Comparison of ENCODE assay signal across 14 cellular contexts in genomic region chr2:112721819-112722522, GRCh38. TPM values are rescaled to one million over a fixed set of nuclear protein-coding genes. Genes with fewer than 3 reads are reported as not detected.
DNase-seq lines count a peak whose midpoint lies in the region; ATAC-seq and TF ChIP-seq lines count a peak whose summit lies in the region.
"Had no signal": no experiment of that assay in that cellular context is flagged by ENCODE, and none has a peak within 500 bp of the region (broad histone marks: within the 10 kb centered on the region; RNA-seq: fewer than 3 reads in every experiment).

No MANE protein-coding gene starts in this region.

- H4K91ac ChIP-seq in IMR-90 (ENCODE audit: insufficient read depth, low read depth, low read length) = no peak overlapping the region
- H4K91ac ChIP-seq in neuronal stem cell (ENCODE audit: low read depth, low read length, poor library complexity) = no peak overlapping the region

- peaks cover 2% of the 10 kb centered on the region; the same call in 1 of the 2 replicates for H3K27me3 ChIP-seq in IMR-90 (ENCODE audit: control insufficient read depth, insufficient read depth, low read length)
- no peaks in the 10 kb centered on the region for H3K27me3 ChIP-seq in neuronal stem cell (ENCODE audit: control insufficient read depth in 3 of 3, insufficient read depth in 3 of 3, low read depth in 1 of 3, low read length in 3 of 3)
- H3K27me3 ChIP-seq in BE2C = no peaks in the 10 kb centered on the region

- H3K4me1 ChIP-seq in IMR-90 (ENCODE audit: control insufficient read depth, insufficient read depth, low read length) (peaks cover 1% of the 10 kb centered on the region; the same call in 1 of the 2 replicates), neuronal stem cell (ENCODE audit: control insufficient read depth in 2 of 2, insufficient read depth in 1 of 2, low read depth in 1 of 2, low read length in 2 of 2) (no peaks in the 10 kb centered on the region), BE2C (no peaks in the 10 kb centered on the region)

- no peak for TF ChIP-seq RAD21 in IMR-90 (IDR thresholded peaks at IDR 0.05; ENCODE audit: low read length)

- POLR2A ChIA-PET in IMR-90 (lab: Charles Lee; ENCODE audit: unreplicated experiment) = no interaction called here
- POLR2A ChIA-PET in naive thymus-derived CD8-positive, alpha-beta T cell (lab: Charles Lee) = no interaction called here

- H4K20me1 ChIP-seq in IMR-90 (ENCODE audit: insufficient read depth, low read length) = no peaks in the 10 kb centered on the region

- no peak overlapping the region for H3K4ac ChIP-seq in IMR-90 (ENCODE audit: low read depth, low read length)
- no peak overlapping the region for H3K4ac ChIP-seq in neuronal stem cell (ENCODE audit: low read length)

- H3K56ac ChIP-seq in IMR-90 (ENCODE audit: extremely low read depth, insufficient read depth, low read length) = no peak overlapping the region

- no peak overlapping the region for H2AK9ac ChIP-seq in IMR-90 (replicated peaks; ENCODE audit: low read depth, low read length, poor library complexity)

- no peak overlapping the region for H3K14ac ChIP-seq in IMR-90 (replicated peaks; ENCODE audit: low read depth, low read length)
- H3K14ac ChIP-seq in neuronal stem cell (ENCODE audit: low read length) = no peak overlapping the region

- no peak for TF ChIP-seq POLR2A in IMR-90 (IDR thresholded peaks at IDR 0.05; ENCODE audit: low read depth, low read length)

- peaks cover 0 to 4% (median 0%) of the 10 kb centered on the region in 9 donors for H3K9me3 Mint-ChIP-seq in naive thymus-derived CD8-positive, alpha-beta T cell
- H3K9me3 Mint-ChIP-seq: CD4-positive, alpha-beta T cell had no signal

- intact Hi-C loops in IMR-90 (cut with micrococcal nuclease) = no loop called here

- no peak overlapping the region for H2BK12ac ChIP-seq in neuronal stem cell (ENCODE audit: low read length)

- H2AK5ac ChIP-seq in IMR-90 (ENCODE audit: low read depth, low read length) (no peak overlapping the region), neuronal stem cell (ENCODE audit: low read depth, low read length) (peak overlapping the region; percentile 63)

- H2BK20ac ChIP-seq in IMR-90 (ENCODE audit: low read depth, low read length) = no peak overlapping the region

- H3K4me3 ChIP-seq in IMR-90 (ENCODE audit: insufficient read depth, low read depth, low read length) = no peak overlapping the region
- H3K4me3 ChIP-seq in coronary artery = no peak overlapping the region
- no peak overlapping the region for H3K4me3 ChIP-seq in neuronal stem cell (ENCODE audit: low read length in 2 of 2)
- H3K4me3 ChIP-seq in BE2C (ENCODE audit: low read depth, low read length) = no peak overlapping the region
- H3K4me3 ChIP-seq: GM23248 had no signal

- H2BK120ac ChIP-seq in IMR-90 (ENCODE audit: low read depth, low read length) (no peak overlapping the region), neuronal stem cell (ENCODE audit: low read depth, low read length) (no peak overlapping the region)

- H2BK5ac ChIP-seq in IMR-90 (ENCODE audit: low read depth, low read length, poor library complexity, severe bottlenecking) (no peak overlapping the region), neuronal stem cell (ENCODE audit: low read length) (no peak overlapping the region)

- CTCF ChIA-PET in IMR-90 (lab: Yijun Ruan, JAX) = no interaction called here

- no peak overlapping the region for H3K18ac ChIP-seq in IMR-90 (ENCODE audit: low read depth, low read length)
- no peak overlapping the region for H3K18ac ChIP-seq in neuronal stem cell (ENCODE audit: low read length)

- H3K27me3 Mint-ChIP-seq in naive thymus-derived CD8-positive, alpha-beta T cell = peaks cover 0 to 7% (median 3%) of the 10 kb centered on the region in 5 donors
- H3K27me3 Mint-ChIP-seq: CD4-positive, alpha-beta T cell had no signal

- no peak overlapping the region for H3K27ac ChIP-seq in IMR-90 (ENCODE audit: insufficient read depth, low read length)
- no peak overlapping the region for H3K27ac ChIP-seq in coronary artery
- no peak overlapping the region for H3K27ac ChIP-seq in neuronal stem cell (replicated peaks; ENCODE audit: low read length)
- H3K27ac ChIP-seq: C4-2B, GM23248 had no signal

- no peak overlapping the region for H4K5ac ChIP-seq in IMR-90 (ENCODE audit: low read depth, low read length)

- no peak overlapping the region for H2BK15ac ChIP-seq in IMR-90 (ENCODE audit: low read depth, low read length)
- H2BK15ac ChIP-seq in neuronal stem cell (ENCODE audit: low read length) = no peak overlapping the region

- H3K27ac Mint-ChIP-seq in naive thymus-derived CD8-positive, alpha-beta T cell = no peak overlapping the region
- H3K27ac Mint-ChIP-seq: CD4-positive, alpha-beta T cell had no signal

- no peak for TF ChIP-seq CTCF in IMR-90 (conservative IDR thresholded peaks at IDR 0.05; ENCODE audit: low read depth, low read length)
- no peak for TF ChIP-seq CTCF in coronary artery (IDR thresholded peaks at IDR 0.05)
- no peak for TF ChIP-seq CTCF in BE2C (IDR thresholded peaks at IDR 0.05; ENCODE audit: low read depth, low read length)

- H3K36me3 Mint-ChIP-seq in naive thymus-derived CD8-positive, alpha-beta T cell = peaks cover 0 to 3% (median 0%) of the 10 kb centered on the region in 3 donors

- H3K9me3 ChIP-seq in IMR-90 (ENCODE audit: control insufficient read depth, insufficient read depth, low read length) = no peaks in the 10 kb centered on the region
- peaks cover 0 to 2% of the 10 kb centered on the region in 2 donors for H3K9me3 ChIP-seq in neuronal stem cell (replicated peaks in 1 of 2; ENCODE audit: control insufficient read depth in 2 of 2, insufficient read depth in 1 of 2, low read depth in 1 of 2, low read length in 2 of 2)
- H3K9me3 ChIP-seq in BE2C = no peaks in the 10 kb centered on the region
- H3K9me3 ChIP-seq: Caco-2 had no signal

- BruUV-seq in IMR-90 (replicated peaks; lab: Mats Ljungman, UMichigan) = no TSS peak

- H3K9ac ChIP-seq in IMR-90 (ENCODE audit: low read depth, low read length) (no peak overlapping the region), neuronal stem cell (ENCODE audit: low read depth, low read length, poor library complexity) (peak overlapping the region; percentile 63)
- H3K9ac ChIP-seq: GM23248 had no signal

- H3K4me2 ChIP-seq in IMR-90 (ENCODE audit: low read depth, low read length) = no peak overlapping the region
- no peak overlapping the region for H3K4me2 ChIP-seq in neuronal stem cell (ENCODE audit: insufficient read depth, low read length, poor library complexity, severe bottlenecking)

- no peak overlapping the region for H4K8ac ChIP-seq in IMR-90 (ENCODE audit: low read depth in 2 of 2, low read length in 2 of 2)
- no peak overlapping the region for H4K8ac ChIP-seq in neuronal stem cell (ENCODE audit: low read depth, low read length)

- H3K23ac ChIP-seq in IMR-90 (ENCODE audit: low read depth, low read length) (no peak overlapping the region), neuronal stem cell (ENCODE audit: low read depth, low read length, poor library complexity) (no peak overlapping the region)

- H3K79me1 ChIP-seq in IMR-90 (ENCODE audit: low read depth in 1 of 2, low read length in 2 of 2) = no peaks in the 10 kb centered on the region
- H3K79me1 ChIP-seq in neuronal stem cell (ENCODE audit: low read depth, low read length) = no peaks in the 10 kb centered on the region

- ATAC-seq in IMR-90 (ENCODE audit: low read depth) = no peak
- ATAC-seq in naive thymus-derived CD8-positive, alpha-beta T cell = no peak
- no peak for ATAC-seq in GM18519 (IDR thresholded peaks at IDR 0.05; ENCODE audit: low FRiP score, unreplicated experiment)

- H2AFZ ChIP-seq in IMR-90 (replicated peaks; ENCODE audit: low read length, poor library complexity) (peak overlapping the region; percentile 49), neuronal stem cell (ENCODE audit: low read length) (no peak overlapping the region)
- H2AFZ ChIP-seq: GM23248 had no signal

- in situ Hi-C loops in IMR-90 (cut with MboI; ENCODE audit: low sequenced_read_pairs) = no loop called here

- H3K4me1 Mint-ChIP-seq in naive thymus-derived CD8-positive, alpha-beta T cell = peaks cover 0 to 8% (median 5%) of the 10 kb centered on the region in 4 donors

- dilution Hi-C loops in IMR-90 (cut with HindIII; ENCODE audit: low sequenced_read_pairs, unreplicated experiment) = no loop called here

- DNase-seq in IMR-90 (no peak), coronary artery (ENCODE audit: low spot score) (peak; percentile 50), neuronal stem cell (ENCODE audit: low spot score) (no peak), BE2C (no peak)
- no peak for DNase-seq in naive thymus-derived CD8-positive, alpha-beta T cell
- DNase-seq: ACHN; Caco-2; CD4-positive, alpha-beta T cell; GM23248; HCEC 1CT had no signal

- H3K9me1 ChIP-seq in IMR-90 (ENCODE audit: insufficient read depth, low read length) = no peaks in the 10 kb centered on the region

- WGBS in IMR-90 (ENCODE audit: extremely low coverage in 2 of 2, insufficient read length in 1 of 2), 2 experiments = 55% methylated on average over 5 of the region's 23 CpGs; no CpG with 5 or more reads in 1 of the 2 experiments
- WGBS in neuronal stem cell (ENCODE audit: extremely low coverage in 2 of 2, insufficient read length in 2 of 2, insufficient replicate concordance in 1 of 2), 2 donors = no CpG with 5 or more reads among the region's 23 CpGs

- H3K4me3 Mint-ChIP-seq in naive thymus-derived CD8-positive, alpha-beta T cell = no peak overlapping the region
- H3K4me3 Mint-ChIP-seq: CD4-positive, alpha-beta T cell had no signal

- no peaks in the 10 kb centered on the region for H3K36me3 ChIP-seq in IMR-90 (ENCODE audit: control insufficient read depth, insufficient read depth, low read length)
- H3K36me3 ChIP-seq in neuronal stem cell (replicated peaks in 1 of 2; ENCODE audit: control insufficient read depth in 2 of 2, insufficient read depth in 2 of 2, low read length in 2 of 2) = no peaks in the 10 kb centered on the region
- no peaks in the 10 kb centered on the region for H3K36me3 ChIP-seq in BE2C

RNA-seq across cellular contexts. Expression of gene NT5DC4, which starts 1.2 kb away (rescaled TPM):
- total RNA-seq in IMR-90 (2012; rRNA removed) = not detected in 2 replicates
- polyA plus RNA-seq in IMR-90 (2012; rRNA removed) = not detected in 2 replicates
- polyA plus RNA-seq in IMR-90 (2012; cell fraction: cytosol; rRNA removed) = not detected in 2 replicates
- polyA plus RNA-seq in IMR-90 (2012; cell fraction: nucleus; rRNA removed; ENCODE audit: low replicate concordance) = not detected in 2 replicates
- not detected for polyA plus RNA-seq in neuronal stem cell (2013, experiment 1 of 2)
- polyA plus RNA-seq in neuronal stem cell (2013, experiment 2 of 2) = not detected
- polyA plus RNA-seq in BE2C (2012; ENCODE audit: insufficient read depth, insufficient read length, low read depth) = not detected
- not detected for total RNA-seq in naive thymus-derived CD8-positive, alpha-beta T cell
- not detected for polyA plus RNA-seq in naive thymus-derived CD8-positive, alpha-beta T cell
- total RNA-seq: CD4-positive, alpha-beta T cell; GM23248; H4 had no signal
- polyA plus RNA-seq: BJ, GM23248 had no signal

RNA-seq across cellular contexts. Expression of gene CKAP2L, which starts 42.4 kb away (rescaled TPM):
- total RNA-seq in IMR-90 (2012; rRNA removed) = 9.9 and 13.3 TPM in 2 replicates
- 6.3 and 6.4 TPM in 2 replicates for polyA plus RNA-seq in IMR-90 (2012; rRNA removed)
- polyA plus RNA-seq in IMR-90 (2012; cell fraction: cytosol; rRNA removed) = 0.43 and 0.55 TPM in 2 replicates
- 0.50 and 2.0 TPM in 2 replicates for polyA plus RNA-seq in IMR-90 (2012; cell fraction: nucleus; rRNA removed; ENCODE audit: low replicate concordance)
- 28.3 TPM for polyA plus RNA-seq in neuronal stem cell (2013, experiment 1 of 2)
- polyA plus RNA-seq in neuronal stem cell (2013, experiment 2 of 2) = 30.0 TPM
- polyA plus RNA-seq in BE2C (2012; ENCODE audit: insufficient read depth, insufficient read length, low read depth) = 3.0 TPM
- total RNA-seq in naive thymus-derived CD8-positive, alpha-beta T cell = not detected
- polyA plus RNA-seq in naive thymus-derived CD8-positive, alpha-beta T cell = not detected

Comparison
In these comparisons a context has a peak if more than half of its experiments do, and no peak if none do; other contexts are left out.
1. RNA of gene CKAP2L, which starts 42.4 kb away (total RNA-seq): 9.9 to 13.3 TPM in IMR-90; not detected in naive thymus-derived CD8-positive, alpha-beta T cell; every median in the first group is over 10 times any median in the second.